Comparison of ENCODE assay signal across 1 cellular context in genomic region chr21:17523007-17523451, GRCh38.
TF ChIP-seq lines count a peak whose summit lies in the region.

No MANE protein-coding gene starts in this region.

TF ChIP-seq in HepG2, 621 proteins besides CTCF, POLR2A, EP300 and RAD21 (continued from another document and continues in another):
- TF ChIP-seq ETS1 (CRISPR knock-in tag; IDR thresholded peaks at IDR 0.05) (no peak), ZNF75D (CRISPR knock-in tag; IDR thresholded peaks at IDR 0.05; ENCODE audit: borderline replicate concordance) (no peak), ATF5 (CRISPR knock-in tag; IDR thresholded peaks at IDR 0.05; ENCODE audit: low read depth) (no peak), RORA (CRISPR knock-in tag; IDR thresholded peaks at IDR 0.05) (no peak), PHF21A (CRISPR knock-in tag; IDR thresholded peaks at IDR 0.05) (peak; percentile 97), ZFP1 (CRISPR knock-in tag; IDR thresholded peaks at IDR 0.05) (peak; percentile 84; the same call in 1 of the 2 replicates), FOXA3 (CRISPR knock-in tag; IDR thresholded peaks at IDR 0.05) (peak; percentile 99), SETDB1 (CRISPR knock-in tag; IDR thresholded peaks at IDR 0.05; ENCODE audit: borderline replicate concordance) (no peak), SOX6 (IDR thresholded peaks at IDR 0.05) (no peak), SOX6 (CRISPR knock-in tag; IDR thresholded peaks at IDR 0.05) (peak; percentile 100), E2F1 (CRISPR knock-in tag; IDR thresholded peaks at IDR 0.05) (no peak), KDM1A (CRISPR knock-in tag; IDR thresholded peaks at IDR 0.05) (peak; percentile 76), ZNF703 (CRISPR knock-in tag; IDR thresholded peaks at IDR 0.05; ENCODE audit: borderline replicate concordance) (0 out of 2 replicates have a peak, but pooled peaks have one; percentile 64), PAX8 (CRISPR knock-in tag; IDR thresholded peaks at IDR 0.05; ENCODE audit: borderline replicate concordance) (no peak), U2AF2 (IDR thresholded peaks at IDR 0.05; ENCODE audit: low read depth, low read length) (no peak), BORCS8-MEF2B (CRISPR knock-in tag; IDR thresholded peaks at IDR 0.05) (no peak), PCBP2 (optimal IDR thresholded peaks at IDR 0.05; ENCODE audit: low read depth, low read length, poor library complexity, severe bottlenecking) (no peak), KDM6A (CRISPR knock-in tag; IDR thresholded peaks at IDR 0.05; ENCODE audit: low read depth) (peak; percentile 99), ZNF281 (CRISPR knock-in tag; IDR thresholded peaks at IDR 0.05; ENCODE audit: borderline replicate concordance) (peak; percentile 62; the same call in 1 of the 2 replicates), IRF9 (CRISPR knock-in tag; IDR thresholded peaks at IDR 0.05; ENCODE audit: borderline replicate concordance) (no peak), KLF9 (CRISPR knock-in tag; IDR thresholded peaks at IDR 0.05; ENCODE audit: low read depth) (no peak), REST (IDR thresholded peaks at IDR 0.05; ENCODE audit: borderline replicate concordance in 1 of 2, low read depth in 1 of 2, low read length in 2 of 2) (peak in 1 of 2 experiments; percentile 82; a peak in 2 of 4 replicates), ZNF747 (CRISPR knock-in tag; IDR thresholded peaks at IDR 0.05; ENCODE audit: borderline replicate concordance) (peak; percentile 69; the same call in 1 of the 2 replicates), ATF2 (CRISPR knock-in tag; IDR thresholded peaks at IDR 0.05) (peak; percentile 95), ZNF770 (CRISPR knock-in tag; IDR thresholded peaks at IDR 0.05) (peak; percentile 77), ZMYM3 (CRISPR knock-in tag; IDR thresholded peaks at IDR 0.05) (peak; percentile 84; the same call in 1 of the 2 replicates), ATM (IDR thresholded peaks at IDR 0.05; ENCODE audit: borderline replicate concordance) (peak; percentile 91; the same call in 1 of the 2 replicates), ZNF260 (CRISPR knock-in tag; IDR thresholded peaks at IDR 0.05; ENCODE audit: borderline replicate concordance, low read depth) (no peak), SKI (IDR thresholded peaks at IDR 0.05; ENCODE audit: partially characterized antibody) (peak; percentile 94), BCL6 (CRISPR knock-in tag; IDR thresholded peaks at IDR 0.05) (peak; percentile 97), SRSF4 (IDR thresholded peaks at IDR 0.05; ENCODE audit: low read depth, low read length, poor library complexity, severe bottlenecking) (no peak), AGO1 (IDR thresholded peaks at IDR 0.05; ENCODE audit: low read depth, low read length, poor library complexity, severe bottlenecking) (no peak), ARID5B (CRISPR knock-in tag; IDR thresholded peaks at IDR 0.05) (peak; percentile 100), KDM3A (CRISPR knock-in tag; IDR thresholded peaks at IDR 0.05; ENCODE audit: low read depth) (peak; percentile 87; the same call in 1 of the 2 replicates), GATA4 (IDR thresholded peaks at IDR 0.05; ENCODE audit: borderline replicate concordance, low read depth) (peak; percentile 97), MNT (IDR thresholded peaks at IDR 0.05) (peak; percentile 87), HNRNPUL1 (IDR thresholded peaks at IDR 0.05; ENCODE audit: low read depth, low read length) (no peak), ZNF274 (CRISPR knock-in tag; IDR thresholded peaks at IDR 0.05) (no peak; the same call in 1 of the 2 replicates)
